In the genomic region with DNA sequence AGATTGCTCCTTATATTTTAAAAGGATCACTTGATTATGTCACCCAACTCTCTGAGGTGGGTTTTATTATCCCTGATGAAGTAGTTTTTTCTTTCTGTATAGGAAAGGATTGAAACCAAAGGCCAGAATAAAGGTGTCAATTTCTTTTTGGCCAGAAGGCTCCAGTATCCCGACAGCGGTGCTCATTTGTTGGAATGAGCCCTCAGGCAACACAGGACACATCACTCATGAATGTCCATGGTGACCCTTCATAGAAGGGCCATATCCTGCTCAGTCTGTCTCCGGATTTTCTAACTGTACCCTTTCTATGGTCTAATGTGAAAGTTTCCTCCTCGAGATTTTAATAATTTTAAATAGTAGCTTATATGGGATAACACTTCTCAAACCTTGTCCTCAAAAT, we compare ENCODE assay signal across 13 cellular contexts.
DNase-seq lines count a peak whose midpoint lies in the region; ATAC-seq and TF ChIP-seq lines count a peak whose summit lies in the region.
"Had no signal": no experiment of that assay in that cellular context is flagged by ENCODE, and none has a peak within 500 bp of the region (broad histone marks: within the 10 kb centered on the region; RNA-seq: fewer than 3 reads in every experiment).

No MANE protein-coding gene starts in this region.

- H3K27ac ChIP-seq in esophagus muscularis mucosa (replicated peaks in 1 of 4) (no peak overlapping the region), trophoblast cell (ENCODE audit: low read depth, low read length) (no peak overlapping the region), foreskin keratinocyte (no peak overlapping the region)
- H3K27ac ChIP-seq: BLaER1 treated with 17β-estradiol and CSF1 and Interleukin-3, amounts not matched to agents 10 nM and 100 nM had no signal

- ATAC-seq in GM19452 (IDR thresholded peaks at IDR 0.05; ENCODE audit: unreplicated experiment), result no peak
- ATAC-seq in HG03139 (IDR thresholded peaks at IDR 0.05; ENCODE audit: unreplicated experiment), result no peak
- ATAC-seq in foreskin keratinocyte, result no peak
- ATAC-seq: CD8-positive, alpha-beta T cell; GM12878 had no signal

- H3K23ac ChIP-seq in trophoblast cell (ENCODE audit: low read length), result no peak overlapping the region

- H3K14ac ChIP-seq in trophoblast cell (ENCODE audit: low read length), result no peak overlapping the region

- WGBS in esophagus muscularis mucosa, result 82% methylated on average over 4 of the region's 4 CpGs
- no CpG with 5 or more reads among the region's 4 CpGs for WGBS in trophoblast cell (ENCODE audit: extremely low coverage, insufficient coverage, insufficient read length)

- H3K9ac ChIP-seq in trophoblast cell (ENCODE audit: low read length), result no peak overlapping the region
- H3K9ac ChIP-seq: BLaER1 treated with 17β-estradiol and CSF1 and Interleukin-3, amounts not matched to agents 10 nM and 100 nM had no signal

- no peaks in the 10 kb centered on the region for H3K79me2 ChIP-seq in trophoblast cell (ENCODE audit: control insufficient read depth, insufficient read depth, low read length, poor library complexity)

- H2BK120ac ChIP-seq in trophoblast cell (ENCODE audit: insufficient read depth, low read length, poor library complexity), result no peak overlapping the region

- H2AFZ ChIP-seq in trophoblast cell (ENCODE audit: insufficient read depth, low read length, poor library complexity), result no peak overlapping the region

- TF ChIP-seq CTCF in esophagus muscularis mucosa (IDR thresholded peaks at IDR 0.05), result no peak
- TF ChIP-seq CTCF in foreskin keratinocyte (conservative IDR thresholded peaks at IDR 0.05), result no peak

- DNase-seq in ELR (ENCODE audit: low read depth) (peak; percentile 45), M059J (ENCODE audit: low read depth) (peak; percentile 65), esophagus muscularis mucosa (ENCODE audit: extremely low spot score) (peak; percentile 7), trophoblast cell (peak; percentile 56 to 80), foreskin keratinocyte (no peak)
- DNase-seq: CD8-positive, alpha-beta T cell; COR-L47; GF-D8; H9 had no signal

- H4K91ac ChIP-seq in trophoblast cell (ENCODE audit: low read depth, low read length), result no peak overlapping the region

- no peak overlapping the region for H2BK5ac ChIP-seq in trophoblast cell (ENCODE audit: low read depth, low read length, poor library complexity)

- peaks cover 0 to 15% (median 13%) of the 10 kb centered on the region in 4 donors for H3K9me3 ChIP-seq in esophagus muscularis mucosa
- peaks cover 2% of the 10 kb centered on the region for H3K9me3 ChIP-seq in trophoblast cell (ENCODE audit: insufficient read depth, low read depth, low read length)

- no peak overlapping the region for H4K8ac ChIP-seq in trophoblast cell (ENCODE audit: low read depth, low read length)

- peaks cover 4% of the 10 kb centered on the region for H3K79me1 ChIP-seq in trophoblast cell (ENCODE audit: low read length)

- TF ChIP-seq POLR2A in esophagus muscularis mucosa (IDR thresholded peaks at IDR 0.05; ENCODE audit: low read depth), result no peak

- intact Hi-C loops in esophagus muscularis mucosa (cut with DNase I), result no loop called here

- H2AK5ac ChIP-seq in trophoblast cell (ENCODE audit: low read length), result no peak overlapping the region

- no peak overlapping the region for H4K12ac ChIP-seq in trophoblast cell (ENCODE audit: low read depth, low read length)

- H3K4me2 ChIP-seq in trophoblast cell (ENCODE audit: low read length), result no peak overlapping the region
- H3K4me2 ChIP-seq: BLaER1 treated with 17β-estradiol and CSF1 and Interleukin-3, amounts not matched to agents 10 nM and 100 nM had no signal

- H3K4ac ChIP-seq in trophoblast cell (ENCODE audit: low read depth, low read length), result no peak overlapping the region

- TF ChIP-seq EP300 in esophagus muscularis mucosa (IDR thresholded peaks at IDR 0.05), result no peak

- H3K27me3 ChIP-seq in esophagus muscularis mucosa (no peaks in the 10 kb centered on the region), trophoblast cell (ENCODE audit: insufficient read depth, low read length) (no peaks in the 10 kb centered on the region), foreskin keratinocyte (no peaks in the 10 kb centered on the region)
- H3K27me3 ChIP-seq: BLaER1 treated with 17β-estradiol and CSF1 and Interleukin-3, amounts not matched to agents 10 nM and 100 nM had no signal

- H3K4me1 ChIP-seq in esophagus muscularis mucosa, result peaks cover 0 to 13% (median 10%) of the 10 kb centered on the region in 4 donors
- H3K4me1 ChIP-seq in trophoblast cell (ENCODE audit: control insufficient read depth in 1 of 2, insufficient read depth in 2 of 2, low read length in 2 of 2), result peaks cover 3 to 4% of the 10 kb centered on the region in 2 experiments
- no peaks in the 10 kb centered on the region for H3K4me1 ChIP-seq in foreskin keratinocyte
- H3K4me1 ChIP-seq: BLaER1 treated with 17β-estradiol and CSF1 and Interleukin-3, amounts not matched to agents 10 nM and 100 nM had no signal

- H3K18ac ChIP-seq in trophoblast cell (ENCODE audit: low read length), result no peak overlapping the region

- H2BK12ac ChIP-seq in trophoblast cell (ENCODE audit: low read length), result no peak overlapping the region

- H3K4me3 ChIP-seq in esophagus muscularis mucosa (no peak overlapping the region), trophoblast cell (ENCODE audit: low read depth, low read length) (no peak overlapping the region)
- H3K4me3 ChIP-seq: BLaER1 treated with 17β-estradiol and CSF1 and Interleukin-3, amounts not matched to agents 10 nM and 100 nM; GM12878 had no signal

- H3K36me3 ChIP-seq in esophagus muscularis mucosa (no peaks in the 10 kb centered on the region), trophoblast cell (ENCODE audit: control insufficient read depth in 1 of 2, insufficient read depth in 2 of 2, low read length in 2 of 2) (no peaks in the 10 kb centered on the region)
- H3K36me3 ChIP-seq: BLaER1 treated with 17β-estradiol and CSF1 and Interleukin-3, amounts not matched to agents 10 nM and 100 nM had no signal

Comparison
In these comparisons a context has a peak if more than half of its experiments do, and no peak if none do; other contexts are left out.
1. DNase-seq: peak in ELR (single experiment), M059J (single experiment), esophagus muscularis mucosa (single experiment) and trophoblast cell (2 of 2); none in foreskin keratinocyte (0 of 2).